In genomic region chr17:75698659-75699058, GRCh38 we compare ENCODE assay signal across 23 cellular contexts. TPM values are rescaled to one million over a fixed set of nuclear protein-coding genes. Genes with fewer than 3 reads are reported as not detected.
A peak's percentile ranks its signal among the peaks of the same experiment; 100 is the strongest.
DNase-seq lines count a peak whose midpoint lies in the region; ATAC-seq and TF ChIP-seq lines count a peak whose summit lies in the region.
"Had no signal": no experiment of that assay in that cellular context is flagged by ENCODE, and none has a peak within 500 bp of the region (broad histone marks: within the 10 kb centered on the region; RNA-seq: fewer than 3 reads in every experiment).

No MANE protein-coding gene starts in this region.

- no peak for TF ChIP-seq EP300 in transverse colon (IDR thresholded peaks at IDR 0.05; ENCODE audit: low read depth)

- H3K9ac ChIP-seq in mucosa of rectum (ENCODE audit: low read depth in 1 of 2, low read length in 2 of 2) = no peak overlapping the region

- in situ Hi-C loops in transverse colon (cut with MboI; ENCODE audit: low pct_ligation_motif_present in 1 of 4, low pct_unique_long_range_greater_than_20kb in 1 of 4, low sequenced_read_pairs in 3 of 4) = no loop called here

- H3K27ac Mint-ChIP-seq in CD8-positive, alpha-beta T cell = no peak overlapping the region
- H3K27ac Mint-ChIP-seq: activated naive CD4-positive, alpha-beta T cell treated with anti-CD3 and anti-CD28 coated beads for 36 hours had no signal

- no peak for TF ChIP-seq CTCF in cardiac muscle cell (IDR thresholded peaks at IDR 0.05; ENCODE audit: low read depth, low read length)
- no peak for TF ChIP-seq CTCF in dorsolateral prefrontal cortex (IDR thresholded peaks at IDR 0.05 in 54 of 56, conservative IDR thresholded peaks at IDR 0.05 in 2 of 56; ENCODE audit: low read depth in 1 of 56, partially characterized antibody in 56 of 56)
- no peak for TF ChIP-seq CTCF in transverse colon (IDR thresholded peaks at IDR 0.05)
- no peak for TF ChIP-seq CTCF in CD8-positive, alpha-beta T cell (IDR thresholded peaks at IDR 0.05)

- H3K36me3 ChIP-seq in cardiac muscle cell (peaks cover 22% of the 10 kb centered on the region), mucosa of rectum (ENCODE audit: control insufficient read depth in 2 of 2, insufficient read depth in 2 of 2, low read length in 2 of 2) (peaks cover 40 to 59% of the 10 kb centered on the region in 2 donors), transverse colon (peaks cover 0 to 25% (median 16%) of the 10 kb centered on the region in 4 donors)
- peaks cover 65% of the 10 kb centered on the region for H3K36me3 ChIP-seq in CD8-positive, alpha-beta T cell (ENCODE audit: insufficient read depth, low read length)

- ATAC-seq in left ventricle myocardium superior (no peak), HG03039 (IDR thresholded peaks at IDR 0.05; ENCODE audit: unreplicated experiment) (no peak)
- no peak for ATAC-seq in CD8-positive, alpha-beta T cell

- H3K4me1 Mint-ChIP-seq in CD8-positive, alpha-beta T cell (ENCODE audit: low read depth) = no peaks in the 10 kb centered on the region

- H3K9me3 ChIP-seq in cardiac muscle cell (ENCODE audit: low read depth) (no peaks in the 10 kb centered on the region), mucosa of rectum (ENCODE audit: control insufficient read depth in 2 of 2, low read length in 2 of 2) (no peaks in the 10 kb centered on the region), transverse colon (no peaks in the 10 kb centered on the region)
- H3K9me3 ChIP-seq in CD8-positive, alpha-beta T cell (ENCODE audit: low read length) = no peaks in the 10 kb centered on the region
- H3K9me3 ChIP-seq: thyroid gland had no signal

- TF ChIP-seq POLR2A in transverse colon (IDR thresholded peaks at IDR 0.05) = no peak

- H3K4me1 ChIP-seq in cardiac muscle cell (ENCODE audit: low read depth) = peaks cover 5% of the 10 kb centered on the region
- H3K4me1 ChIP-seq in mucosa of rectum (ENCODE audit: control insufficient read depth in 2 of 2, insufficient read depth in 2 of 2, low read length in 2 of 2) = peaks cover 32 to 40% of the 10 kb centered on the region in 2 donors
- peaks cover 10 to 58% (median 50%) of the 10 kb centered on the region in 4 donors for H3K4me1 ChIP-seq in transverse colon
- no peaks in the 10 kb centered on the region for H3K4me1 ChIP-seq in CD8-positive, alpha-beta T cell (ENCODE audit: insufficient read depth, low read length)

- WGBS in transverse colon (ENCODE audit: low coverage in 1 of 2), 2 donors = 45 to 67% methylated on average over 3 of the region's 3 CpGs

- H3K27me3 ChIP-seq in cardiac muscle cell (no peaks in the 10 kb centered on the region), dorsolateral prefrontal cortex (no peaks in the 10 kb centered on the region), mucosa of rectum (ENCODE audit: control insufficient read depth in 2 of 2, insufficient read depth in 2 of 2, low read length in 2 of 2) (no peaks in the 10 kb centered on the region), transverse colon (no peaks in the 10 kb centered on the region)
- no peaks in the 10 kb centered on the region for H3K27me3 ChIP-seq in CD8-positive, alpha-beta T cell (ENCODE audit: insufficient read depth, low read length)
- H3K27me3 ChIP-seq: thyroid gland had no signal

- H3K36me3 Mint-ChIP-seq in CD8-positive, alpha-beta T cell = peaks cover 81% of the 10 kb centered on the region

- H3K4me3 ChIP-seq in cardiac muscle cell = no peak overlapping the region
- no peak overlapping the region for H3K4me3 ChIP-seq in dorsolateral prefrontal cortex
- no peak overlapping the region for H3K4me3 ChIP-seq in mucosa of rectum (ENCODE audit: low read length in 2 of 2)
- no peak overlapping the region for H3K4me3 ChIP-seq in transverse colon
- no peak overlapping the region for H3K4me3 ChIP-seq in CD8-positive, alpha-beta T cell (ENCODE audit: low read depth, low read length)
- H3K4me3 ChIP-seq: thyroid gland had no signal

- no peaks in the 10 kb centered on the region for H3K27me3 Mint-ChIP-seq in CD8-positive, alpha-beta T cell (ENCODE audit: low read depth)
- H3K27me3 Mint-ChIP-seq: brain; CD4-positive, alpha-beta memory T cell had no signal

- H3K4me3 Mint-ChIP-seq in CD8-positive, alpha-beta T cell = no peak overlapping the region
- H3K4me3 Mint-ChIP-seq: activated naive CD4-positive, alpha-beta T cell treated with anti-CD3 and anti-CD28 coated beads for 36 hours; brain had no signal

- H3K27ac ChIP-seq in cardiac muscle cell = peak overlapping the region; percentile 33
- H3K27ac ChIP-seq in dorsolateral prefrontal cortex = peak overlapping the region in 58 of 59 donors; percentile 80 to 100 (median 98)
- H3K27ac ChIP-seq in mucosa of rectum (ENCODE audit: low read depth in 2 of 2, low read length in 2 of 2) = peak overlapping the region; percentile 93 to 95
- peak overlapping the region; percentile 87 to 91 (median 88) for H3K27ac ChIP-seq in transverse colon
- no peak overlapping the region for H3K27ac ChIP-seq in CD8-positive, alpha-beta T cell (ENCODE audit: low read depth, low read length)

- CTCF ChIA-PET in CD8-positive, alpha-beta T cell (lab: Charles Lee) = interaction anchor here (0.7 to 1.5 kb wide), 5 partner anchors 10 to 146 kb away, joined by 3 to 4 read pairs (median 3); partner anchors contain the start of gene SMIM5

- POLR2A ChIA-PET in CD8-positive, alpha-beta T cell (lab: Charles Lee) = interaction anchor here (0.6 kb wide), 1 partner anchor 112 kb away, joined by 3 read pairs; no protein-coding TSS in a partner anchor

- DNase-seq in cardiac muscle cell (ENCODE audit: low read depth in 1 of 2, low spot score in 1 of 2) (no peak), left ventricle myocardium superior (no peak), dorsolateral prefrontal cortex (no peak), transverse colon (no peak), pons (ENCODE audit: low spot score) (no peak)
- DNase-seq in CD8-positive, alpha-beta T cell = no peak
- DNase-seq: activated CD4-positive, alpha-beta T cell treated with anti-CD3 and anti-CD28 coated beads for 4 hours; activated CD8-positive, alpha-beta memory T cell treated with anti-CD3 and anti-CD28 coated beads, Interleukin-2, amount 50 U/mL, for 48 hours; activated naive CD4-positive, alpha-beta T cell treated with anti-CD3 and anti-CD28 coated beads for 36 hours; CD4-positive, alpha-beta memory T cell; effector CD4-positive, alpha-beta T cell; EL; IMR-90; MV-4-11; NCI-H2029; NCI-H510A; OCI-M1; stimulated activated CD4-positive, alpha-beta T cell treated with anti-CD3 and anti-CD28 coated beads, Interleukin-4, amount 100 ng/mL, for 4 hours; thyroid gland had no signal

- intact Hi-C loops in left ventricle myocardium superior (cut with micrococcal nuclease) = no loop called here
- intact Hi-C loops in dorsolateral prefrontal cortex (cut with DNase I) = no loop called here
- intact Hi-C loops in transverse colon (cut with DNase I; ENCODE audit: low total_unique reads) = no loop called here
- intact Hi-C loops in CD8-positive, alpha-beta T cell (cut with DNase I, micrococcal nuclease) = no loop called here

- H3K9me3 Mint-ChIP-seq in CD8-positive, alpha-beta T cell = no peaks in the 10 kb centered on the region
- H3K9me3 Mint-ChIP-seq: activated naive CD4-positive, alpha-beta T cell treated with anti-CD3 and anti-CD28 coated beads for 36 hours; brain; CD4-positive, alpha-beta memory T cell had no signal

RNA-seq across cellular contexts. Expression of gene ITGB4, which starts 22.6 kb away (rescaled TPM):
- total RNA-seq in cardiac muscle cell = 0.09 and 0.21 TPM in 2 replicates
- polyA plus RNA-seq in cardiac muscle cell = 0.40 and 1.6 TPM in 2 replicates
- 8.8 TPM for total RNA-seq in left ventricle myocardium superior
- 100 to 1,000 TPM in 39 of 120 experiments, 10 to 100 TPM in 81; 27.8 to 292 (median 83.1) TPM for total RNA-seq in dorsolateral prefrontal cortex
- 100 to 1,000 TPM; 196 to 323 (median 229) TPM for total RNA-seq in transverse colon
- total RNA-seq in CD8-positive, alpha-beta T cell = 1 to 10 TPM; 1.2 to 2.3 TPM
- polyA plus RNA-seq: neural cell had no signal

RNA-seq across cellular contexts. Expression of gene SAP30BP, which starts 31.5 kb away (rescaled TPM):
- total RNA-seq in cardiac muscle cell (40.1 and 50.8 TPM in 2 replicates), left ventricle myocardium superior (47.8 TPM), dorsolateral prefrontal cortex (100 to 1,000 TPM in 23 of 120 experiments, 10 to 100 TPM in 97; 65.3 to 160 (median 88.1) TPM), transverse colon (10 to 100 TPM; 49.0 to 83.8 (median 71.4) TPM)
- polyA plus RNA-seq in cardiac muscle cell = 106 and 134 TPM in 2 replicates
- 100 to 1,000 TPM; 303 to 305 TPM for total RNA-seq in CD8-positive, alpha-beta T cell

RNA-seq across cellular contexts. Expression of gene RECQL5, which starts 31.7 kb away (rescaled TPM):
- total RNA-seq in cardiac muscle cell = 21.0 and 43.1 TPM in 2 replicates
- polyA plus RNA-seq in cardiac muscle cell = 28.6 and 47.4 TPM in 2 replicates
- total RNA-seq in left ventricle myocardium superior = 14.3 TPM
- 10 to 100 TPM; 31.3 to 74.3 (median 47.5) TPM for total RNA-seq in dorsolateral prefrontal cortex
- 100 to 1,000 TPM in 2 of 4 donors, 10 to 100 TPM in 2; 25.1 to 129 (median 80.3) TPM for total RNA-seq in transverse colon
- 10 to 100 TPM; 11.2 to 13.2 TPM for total RNA-seq in CD8-positive, alpha-beta T cell
